ENCODE assay signal across 28 cellular contexts in the genomic region with DNA sequence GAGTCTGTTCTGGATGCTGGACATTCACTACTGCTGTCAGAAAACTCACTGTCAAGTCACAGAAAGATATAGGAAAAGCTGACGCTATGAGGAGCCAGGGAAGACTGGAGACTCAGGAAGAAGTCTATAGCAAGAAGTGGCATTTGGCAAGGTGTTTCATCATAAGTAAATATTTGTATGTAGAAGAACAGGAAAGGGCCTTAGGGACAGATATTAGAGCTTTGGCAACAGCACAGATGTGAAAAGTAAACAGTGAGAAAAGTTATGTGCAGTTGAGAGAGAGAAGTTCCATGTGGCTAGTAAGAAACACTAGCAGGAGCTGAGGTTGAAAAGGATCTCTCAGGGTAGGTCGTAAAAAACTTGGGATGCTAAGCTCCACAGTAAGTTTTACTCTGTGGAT.
A peak's percentile ranks its signal among the peaks of the same experiment; 100 is the strongest.
DNase-seq lines count a peak whose midpoint lies in the region; ATAC-seq and TF ChIP-seq lines count a peak whose summit lies in the region.
"Had no signal": no experiment of that assay in that cellular context is flagged by ENCODE, and none has a peak within 500 bp of the region (broad histone marks: within the 10 kb centered on the region; RNA-seq: fewer than 3 reads in every experiment).

No MANE protein-coding gene starts in this region.

- WGBS in heart right ventricle, 2 donors: 54 to 55% methylated on average over 2 of the region's 2 CpGs
- WGBS in lung, 2 donors: 36% methylated on average over 2 of the region's 2 CpGs

- H3K9me3 ChIP-seq in heart right ventricle (no peaks in the 10 kb centered on the region), lung (ENCODE audit: control insufficient read depth in 2 of 2, insufficient read depth in 1 of 2, low read length in 1 of 2) (no peaks in the 10 kb centered on the region)
- H3K9me3 ChIP-seq: BLaER1, esophagus muscularis mucosa, SJCRH30, upper lobe of left lung had no signal

- DNase-seq in left ventricle myocardium superior: no peak
- DNase-seq in heart right ventricle: no peak
- DNase-seq in choroid plexus epithelial cell (ENCODE audit: low read depth): peak; percentile 41
- no peak for DNase-seq in lung (ENCODE audit: low spot score)
- DNase-seq in activated T-cell treated with anti-CD3 and anti-CD28 coated beads for 4 hours: no peak
- DNase-seq: activated CD4-positive, alpha-beta T cell treated with anti-CD3 and anti-CD28 coated beads for 1 hour; activated CD8-positive, alpha-beta T cell treated with anti-CD3 and anti-CD28 coated beads for 36 hours; activated gamma-delta T cell treated with Interleukin-2 at 50 U/mL for 16 hours; activated naive CD8-positive, alpha-beta T cell treated with anti-CD3 and anti-CD28 coated beads, Interleukin-2, amount 50 U/mL, for 24 hours; activated T-cell treated with anti-CD3 and anti-CD28 coated beads, Interleukin-2, amount 50 U/mL, for 24 hours; COR-L47; DND-41; effector memory CD8-positive, alpha-beta T cell; islet precursor cell; NCI-H1105; NCI-H2029; NK-92 treated with Interleukin-12 subunit alpha and Interleukin-12 subunit beta, amount 100 ng/mL, for 24 hours; SJCRH30; stimulated activated CD4-positive, alpha-beta T cell treated with anti-CD3 and anti-CD28 coated beads, Interleukin-1b, Interleukin-23, amount 100 ng/mL, for 48 hours; T-cell; upper lobe of left lung had no signal

- H3K4me3 ChIP-seq in heart right ventricle: no peak overlapping the region
- H3K4me3 ChIP-seq in choroid plexus epithelial cell (ENCODE audit: low read depth, low read length): no peak overlapping the region
- no peak overlapping the region for H3K4me3 ChIP-seq in lung
- H3K4me3 ChIP-seq: BLaER1, esophagus muscularis mucosa, GM12878, SJCRH30, skin epidermis, upper lobe of left lung had no signal

- H3K27ac ChIP-seq in heart right ventricle (no peak overlapping the region), lung (ENCODE audit: low read depth in 1 of 2, low read length in 1 of 2) (no peak overlapping the region)
- H3K27ac ChIP-seq: BLaER1, esophagus muscularis mucosa, SJCRH30, skin epidermis had no signal

- no peak for TF ChIP-seq CTCF in heart right ventricle (IDR thresholded peaks at IDR 0.05)
- no peak for TF ChIP-seq CTCF in choroid plexus epithelial cell (conservative IDR thresholded peaks at IDR 0.05; ENCODE audit: low read depth, low read length)
- no peak for TF ChIP-seq CTCF in lung (IDR thresholded peaks at IDR 0.05; ENCODE audit: control extremely low read depth, extremely low read depth)

- no peaks in the 10 kb centered on the region for H3K27me3 ChIP-seq in heart right ventricle
- no peaks in the 10 kb centered on the region for H3K27me3 ChIP-seq in lung (ENCODE audit: control insufficient read depth, insufficient read depth)
- H3K27me3 ChIP-seq: BLaER1, esophagus muscularis mucosa, SJCRH30, upper lobe of left lung had no signal

- peak; percentile 27 for ATAC-seq in left ventricle myocardium superior
- ATAC-seq in heart right ventricle: no peak
- ATAC-seq in lung (ENCODE audit: insufficient read depth, low FRiP score): peak; percentile 46
- no peak for ATAC-seq in GM21619 (IDR thresholded peaks at IDR 0.05; ENCODE audit: unreplicated experiment)
- ATAC-seq in GM21423 (IDR thresholded peaks at IDR 0.05; ENCODE audit: unreplicated experiment): no peak
- no peak for ATAC-seq in HG02678 (IDR thresholded peaks at IDR 0.05; ENCODE audit: unreplicated experiment)
- ATAC-seq: activated CD8-positive, alpha-beta T cell treated with anti-CD3 and anti-CD28 coated beads for 36 hours; activated naive CD8-positive, alpha-beta T cell treated with anti-CD3 and anti-CD28 coated beads, Interleukin-2, amount 50 U/mL, for 24 hours; effector memory CD8-positive, alpha-beta T cell; T-cell had no signal

- H3K4me1 ChIP-seq in heart right ventricle (no peaks in the 10 kb centered on the region), lung (ENCODE audit: control insufficient read depth in 2 of 2, insufficient read depth in 2 of 2, low read length in 2 of 2) (no peaks in the 10 kb centered on the region)
- H3K4me1 ChIP-seq: SJCRH30, upper lobe of left lung had no signal

- intact Hi-C loops in left ventricle myocardium superior (cut with micrococcal nuclease): no loop called here
- intact Hi-C loops in heart right ventricle (cut with DNase I): no loop called here

- H3K36me3 ChIP-seq in heart right ventricle (no peaks in the 10 kb centered on the region), lung (ENCODE audit: control insufficient read depth in 2 of 2, insufficient read depth in 2 of 2, low read length in 2 of 2) (no peaks in the 10 kb centered on the region)
- H3K36me3 ChIP-seq: BLaER1, esophagus muscularis mucosa, SJCRH30, upper lobe of left lung had no signal

Comparison
In these comparisons a context has a peak if more than half of its experiments do, and no peak if none do; other contexts are left out.
1. ATAC-seq: peak in left ventricle myocardium superior (single experiment) and lung (single experiment); none in heart right ventricle (0 of 8), GM21619 (single experiment), GM21423 (single experiment) and HG02678 (single experiment).